16 cellular contexts compared by ENCODE assay signal in genomic region chr10:101902032-101902799, GRCh38. TPM values are rescaled to one million over a fixed set of nuclear protein-coding genes. Genes with fewer than 3 reads are reported as not detected.
DNase-seq lines count a peak whose midpoint lies in the region; ATAC-seq, FAIRE-seq and TF ChIP-seq lines count a peak whose summit lies in the region.
"Had no signal": no experiment of that assay in that cellular context is flagged by ENCODE, and none has a peak within 500 bp of the region (broad histone marks: within the 10 kb centered on the region; RNA-seq: fewer than 3 reads in every experiment).

No MANE protein-coding gene starts in this region.

- ATAC-seq in GM21619 (IDR thresholded peaks at IDR 0.05; ENCODE audit: unreplicated experiment) (peak; percentile 26), upper lobe of right lung (no peak)
- ATAC-seq: body of pancreas, Panc1 had no signal

- no peaks in the 10 kb centered on the region for H3K9me3 ChIP-seq in iPS-20b (ENCODE audit: insufficient read depth, low read depth, low read length)
- no peaks in the 10 kb centered on the region for H3K9me3 ChIP-seq in upper lobe of right lung
- H3K9me3 ChIP-seq in Peyer's patch, result no peaks in the 10 kb centered on the region
- H3K9me3 ChIP-seq: body of pancreas, prostate gland had no signal

- no peak for TF ChIP-seq POLR2A in Peyer's patch (IDR thresholded peaks at IDR 0.05)

- DNase-seq in ELF-1 (ENCODE audit: low read depth, low spot score) (peak; percentile 33), NCI-H187 (lab: John Stamatoyannopoulos, UW) (peak; percentile 35 to 37), upper lobe of right lung (no peak), NOMO-1 treated with DMSO at 0.1 percent for 48 hours (lab: John Stamatoyannopoulos, UW; ENCODE audit: unreplicated experiment) (no peak), HTR-8/SVneo (ENCODE audit: insufficient read length, low spot score) (no peak), Peyer's patch (no peak)
- DNase-seq: activated CD4-positive, alpha-beta T cell treated with anti-CD3 and anti-CD28 coated beads, Interleukin-2, amount 10 ng/mL, durations not matched to agents 7 days and 5 days; body of pancreas; KBM-7; T-helper 1 cell had no signal

- no peak for TF ChIP-seq CTCF in upper lobe of right lung (IDR thresholded peaks at IDR 0.05)
- no peak for TF ChIP-seq CTCF in Peyer's patch (IDR thresholded peaks at IDR 0.05)

- intact Hi-C loops in upper lobe of right lung (cut with DNase I), result no loop called here

- H3K27ac ChIP-seq in iPS-20b (ENCODE audit: low read length) (no peak overlapping the region), upper lobe of right lung (no peak overlapping the region), Peyer's patch (no peak overlapping the region)
- H3K27ac ChIP-seq: body of pancreas, prostate gland had no signal

- H3K4me3 ChIP-seq in iPS-20b (ENCODE audit: low read length) (peak overlapping the region; percentile 18; the same call in 1 of the 2 replicates), upper lobe of right lung (no peak overlapping the region), Peyer's patch (no peak overlapping the region)
- H3K4me3 ChIP-seq: body of pancreas, prostate gland had no signal

- H3K36me3 ChIP-seq in iPS-20b (ENCODE audit: insufficient read depth, low read depth, low read length) (no peaks in the 10 kb centered on the region), upper lobe of right lung (peaks cover 11% of the 10 kb centered on the region), Peyer's patch (peaks cover 0 to 11% (median 0%) of the 10 kb centered on the region in 3 donors)
- H3K36me3 ChIP-seq: prostate gland had no signal

- H3K4me1 ChIP-seq in iPS-20b (ENCODE audit: insufficient read depth, low read length) (peaks cover 33% of the 10 kb centered on the region; the same call in 1 of the 2 replicates), upper lobe of right lung (peaks cover 5% of the 10 kb centered on the region), Peyer's patch (peaks cover 0 to 6% (median 0%) of the 10 kb centered on the region in 4 donors)
- H3K4me1 ChIP-seq: prostate gland had no signal

- no peak for FAIRE-seq in HTR-8/SVneo (lab: Jason Lieb, UNC)
- FAIRE-seq: endothelial cell of umbilical vein, H54 had no signal

- H3K27me3 ChIP-seq in iPS-20b (ENCODE audit: insufficient read depth, low read length) (no peaks in the 10 kb centered on the region), upper lobe of right lung (no peaks in the 10 kb centered on the region), Peyer's patch (no peaks in the 10 kb centered on the region)
- H3K27me3 ChIP-seq: body of pancreas had no signal

- peak overlapping the region; percentile 27; the same call in 1 of the 2 replicates for H3K9ac ChIP-seq in iPS-20b (ENCODE audit: low read depth, low read length)

RNA-seq across cellular contexts. Expression of gene KCNIP2, which starts 58.6 kb away (rescaled TPM):
- total RNA-seq in upper lobe of right lung (3.0 TPM), Peyer's patch (10 to 100 TPM in 1 of 4 donors, 1 to 10 TPM in 3; 3.5 to 11.6 (median 5.5) TPM)

Comparison
In these comparisons a context has a peak if more than half of its experiments do, and no peak if none do; other contexts are left out.
1. DNase-seq: peak in ELF-1 (single experiment) and NCI-H187 (2 of 2); none in upper lobe of right lung (single experiment), NOMO-1 treated with DMSO at 0.1 percent for 48 hours (single experiment), HTR-8/SVneo (single experiment) and Peyer's patch (0 of 3).